ENCODE assay signal across 8 cellular contexts in genomic region chr4:100093091-100093866, GRCh38.
DNase-seq lines count a peak whose midpoint lies in the region; ATAC-seq, FAIRE-seq and TF ChIP-seq lines count a peak whose summit lies in the region.

No MANE protein-coding gene starts in this region.

- no peaks in the 10 kb centered on the region for H3K36me3 ChIP-seq in HUES48 (ENCODE audit: control insufficient read depth, insufficient read depth, low read length)

- no peaks in the 10 kb centered on the region for H3K27me3 ChIP-seq in HUES48 (ENCODE audit: control insufficient read depth, insufficient read depth, low read length)

- H3K9ac ChIP-seq in HUES48 (ENCODE audit: low read depth, low read length) = peak overlapping the region; percentile 55; the same call in 1 of the 2 replicates

- peak; percentile 81 for ATAC-seq in GM21526 (IDR thresholded peaks at IDR 0.05; ENCODE audit: low FRiP score, unreplicated experiment)

- DNase-seq in D721Med (ENCODE audit: insufficient read length, low spot score) (no peak), NOMO-1 treated with dmso at 0.1 percent for 144 hours (lab: John Stamatoyannopoulos, UW; ENCODE audit: unreplicated experiment) (peak; percentile 56), epithelial cell of prostate (ENCODE audit: low read depth, low spot score) (peak; percentile 70), myocyte (ENCODE audit: low read depth) (peak; percentile 91)
- DNase-seq in activated CD8-positive, alpha-beta memory T cell treated with anti-CD3 and anti-CD28 coated beads, Interleukin-2, amount 50 U/mL, for 4 hours = peak; percentile 83
- peak; percentile 61 to 71 for DNase-seq in stimulated activated CD8-positive, alpha-beta memory T cell treated with anti-CD3 and anti-CD28 coated beads, Interleukin-7, amount 100 ng/mL, for 1 hour (ENCODE audit: low read depth in 2 of 2)

- FAIRE-seq in D721Med (lab: Jason Lieb, UNC) = no peak

- peak overlapping the region; percentile 85 for H3K27ac ChIP-seq in HUES48 (ENCODE audit: low read depth, low read length)
- H3K27ac ChIP-seq in epithelial cell of prostate = no peak overlapping the region

- peaks cover 25% of the 10 kb centered on the region for H3K4me1 ChIP-seq in HUES48 (ENCODE audit: control insufficient read depth, insufficient read depth, low read length)

- H3K9me3 ChIP-seq in HUES48 (ENCODE audit: control insufficient read depth, insufficient read depth, low read length) = no peaks in the 10 kb centered on the region

- peak; percentile 76 for TF ChIP-seq CTCF in D721Med (IDR thresholded peaks at IDR 0.05; ENCODE audit: insufficient read depth, missing control alignments)

- no peak overlapping the region; the same call in 1 of the 2 replicates for H3K4me3 ChIP-seq in HUES48 (ENCODE audit: low read depth, low read length)
